2 cellular contexts compared by ENCODE assay signal in genomic region chrX:48474581-48474980, GRCh38.
TF ChIP-seq lines count a peak whose summit lies in the region.

No MANE protein-coding gene starts in this region.

TF ChIP-seq in SK-N-SH, 30 proteins besides CTCF, POLR2A, EP300 and RAD21 (continued from another document):
- TF ChIP-seq NRF1 (IDR thresholded peaks at IDR 0.05; ENCODE audit: low read depth, low read length), result no peak
- TF ChIP-seq, protein P1, sequence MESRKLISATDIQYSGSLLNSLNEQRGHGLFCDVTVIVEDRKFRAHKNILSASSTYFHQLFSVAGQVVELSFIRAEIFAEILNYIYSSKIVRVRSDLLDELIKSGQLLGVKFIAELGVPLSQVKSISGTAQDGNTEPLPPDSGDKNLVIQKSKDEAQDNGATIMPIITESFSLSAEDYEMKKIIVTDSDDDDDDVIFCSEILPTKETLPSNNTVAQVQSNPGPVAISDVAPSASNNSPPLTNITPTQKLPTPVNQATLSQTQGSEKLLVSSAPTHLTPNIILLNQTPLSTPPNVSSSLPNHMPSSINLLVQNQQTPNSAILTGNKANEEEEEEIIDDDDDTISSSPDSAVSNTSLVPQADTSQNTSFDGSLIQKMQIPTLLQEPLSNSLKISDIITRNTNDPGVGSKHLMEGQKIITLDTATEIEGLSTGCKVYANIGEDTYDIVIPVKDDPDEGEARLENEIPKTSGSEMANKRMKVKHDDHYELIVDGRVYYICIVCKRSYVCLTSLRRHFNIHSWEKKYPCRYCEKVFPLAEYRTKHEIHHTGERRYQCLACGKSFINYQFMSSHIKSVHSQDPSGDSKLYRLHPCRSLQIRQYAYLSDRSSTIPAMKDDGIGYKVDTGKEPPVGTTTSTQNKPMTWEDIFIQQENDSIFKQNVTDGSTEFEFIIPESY (IDR thresholded peaks at IDR 0.05; ENCODE audit: borderline replicate concordance, low read depth), result no peak
- TF ChIP-seq USF1 (IDR thresholded peaks at IDR 0.05; ENCODE audit: borderline replicate concordance, low read depth), result no peak
- TF ChIP-seq GABPA (IDR thresholded peaks at IDR 0.05; ENCODE audit: low read depth), result no peak
- TF ChIP-seq MAX (IDR thresholded peaks at IDR 0.05; ENCODE audit: low read depth), result no peak
- no peak for TF ChIP-seq TEAD4 (IDR thresholded peaks at IDR 0.05; ENCODE audit: borderline replicate concordance, insufficient read depth)
- no peak for TF ChIP-seq GATA2 (CRISPR knock-in tag; IDR thresholded peaks at IDR 0.05)
- TF ChIP-seq SMC3 (IDR thresholded peaks at IDR 0.05; ENCODE audit: low read depth, low read length), result no peak
- TF ChIP-seq MXI1 (IDR thresholded peaks at IDR 0.05; ENCODE audit: low read depth, low read length), result no peak
- TF ChIP-seq TAF1 (IDR thresholded peaks at IDR 0.05; ENCODE audit: borderline replicate concordance, low read depth, low read length), result no peak
- TF ChIP-seq ELF1 (IDR thresholded peaks at IDR 0.05), result no peak
- TF ChIP-seq EZH2phosphoT487 (IDR thresholded peaks at IDR 0.05; ENCODE audit: borderline replicate concordance, low read depth), result no peak
- TF ChIP-seq MEF2A (IDR thresholded peaks at IDR 0.05; ENCODE audit: borderline replicate concordance, low read depth), result no peak

TF ChIP-seq in SK-N-SH treated with all-trans-retinoic acid at 6 μM for 48 hours, 23 proteins besides CTCF, POLR2A, EP300 and RAD21 (continued from another document):
- TF ChIP-seq RARB (CRISPR knock-in tag; IDR thresholded peaks at IDR 0.05) (no peak), BACH2 (CRISPR knock-in tag; IDR thresholded peaks at IDR 0.05; ENCODE audit: borderline replicate concordance) (no peak), ESRRG (CRISPR knock-in tag; IDR thresholded peaks at IDR 0.05) (no peak)
- TF ChIP-seq, protein P2, sequence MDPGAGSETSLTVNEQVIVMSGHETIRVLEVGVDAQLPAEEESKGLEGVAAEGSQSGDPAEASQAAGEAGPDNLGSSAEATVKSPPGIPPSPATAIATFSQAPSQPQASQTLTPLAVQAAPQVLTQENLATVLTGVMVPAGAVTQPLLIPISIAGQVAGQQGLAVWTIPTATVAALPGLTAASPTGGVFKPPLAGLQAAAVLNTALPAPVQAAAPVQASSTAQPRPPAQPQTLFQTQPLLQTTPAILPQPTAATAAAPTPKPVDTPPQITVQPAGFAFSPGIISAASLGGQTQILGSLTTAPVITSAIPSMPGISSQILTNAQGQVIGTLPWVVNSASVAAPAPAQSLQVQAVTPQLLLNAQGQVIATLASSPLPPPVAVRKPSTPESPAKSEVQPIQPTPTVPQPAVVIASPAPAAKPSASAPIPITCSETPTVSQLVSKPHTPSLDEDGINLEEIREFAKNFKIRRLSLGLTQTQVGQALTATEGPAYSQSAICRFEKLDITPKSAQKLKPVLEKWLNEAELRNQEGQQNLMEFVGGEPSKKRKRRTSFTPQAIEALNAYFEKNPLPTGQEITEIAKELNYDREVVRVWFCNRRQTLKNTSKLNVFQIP (CRISPR knock-in tag; IDR thresholded peaks at IDR 0.05; ENCODE audit: borderline replicate concordance, low read depth), result no peak
